Comparison of ENCODE assay signal across 8 cellular contexts in the genomic region with DNA sequence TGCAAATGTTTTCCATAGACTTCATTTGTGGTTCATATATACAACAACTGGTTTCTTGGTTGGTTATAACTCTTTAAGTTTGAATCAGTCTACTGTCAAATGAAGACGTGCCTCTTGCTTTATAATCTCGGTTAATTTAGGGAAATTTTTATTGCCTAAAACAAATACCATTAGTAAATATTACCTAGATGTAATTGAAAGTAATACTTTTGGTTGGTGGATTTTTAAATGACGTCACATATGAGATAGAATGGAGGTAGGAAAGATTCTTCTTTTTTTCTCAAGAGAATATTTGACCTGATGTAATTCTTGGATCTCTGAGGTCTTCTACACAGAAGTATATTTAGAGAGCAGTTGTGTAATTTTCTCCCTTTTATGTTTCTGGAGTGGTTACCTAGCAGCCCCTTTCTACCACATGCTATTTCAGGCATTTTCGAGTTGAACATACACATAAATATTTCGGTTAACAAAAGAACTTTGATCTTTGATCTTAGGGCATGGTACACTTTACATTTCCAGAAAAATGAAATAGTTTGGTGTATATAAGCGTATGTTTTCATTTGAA. TPM values are rescaled to one million over a fixed set of nuclear protein-coding genes. Genes with fewer than 3 reads are reported as not detected.
DNase-seq lines count a peak whose midpoint lies in the region; ATAC-seq, FAIRE-seq and TF ChIP-seq lines count a peak whose summit lies in the region.

No MANE protein-coding gene starts in this region.

- 3 to 4% methylated on average over 6 of the region's 6 CpGs for WGBS in pancreas, 2 donors

- H3K9me3 ChIP-seq in pancreas, result no peaks in the 10 kb centered on the region

- no peaks in the 10 kb centered on the region for H3K36me3 ChIP-seq in pancreas

- peaks cover 2 to 14% (median 6%) of the 10 kb centered on the region in 3 donors for H3K4me1 ChIP-seq in pancreas

- H3K27ac ChIP-seq in epithelial cell of prostate (peak overlapping the region; percentile 92), pancreas (peak overlapping the region; percentile 2 to 98 (median 82))

- H3K4me3 ChIP-seq in pancreas, result peak overlapping the region; percentile 27 to 66 (median 60)

- FAIRE-seq in pancreas (lab: Jason Lieb, UNC), result no peak

- intact Hi-C loops in pancreas (cut with DNase I), result loop anchor here in 1 of 3 donors (5.0 kb wide), 1 partner anchor 115 kb away; no protein-coding TSS in a partner anchor

- no peaks in the 10 kb centered on the region for H3K27me3 ChIP-seq in pancreas

- peak; percentile 34 for ATAC-seq in GM18861 (IDR thresholded peaks at IDR 0.05; ENCODE audit: unreplicated experiment)
- peak; percentile 43 for ATAC-seq in HG03196 (IDR thresholded peaks at IDR 0.05; ENCODE audit: unreplicated experiment)
- ATAC-seq in pancreas, result peak in 2 of 4 donors; percentile 1 to 4

- no peak for TF ChIP-seq CTCF in pancreas (IDR thresholded peaks at IDR 0.05)

- DNase-seq in CD1c-positive myeloid dendritic cell (ENCODE audit: extremely low spot score) (peak; percentile 65), SKM-1 treated with dmso at 0.1 percent for 144 hours (lab: John Stamatoyannopoulos, UW; ENCODE audit: unreplicated experiment) (peak; percentile 56), epithelial cell of prostate (ENCODE audit: low read depth, low spot score) (no peak), pancreas (no peak), KG1 (lab: John Stamatoyannopoulos, UW) (no peak), NCI-H1048 (lab: John Stamatoyannopoulos, UW) (no peak)

RNA-seq across cellular contexts. Expression of a gene that starts 1.7 kb away (rescaled TPM):
- 10 to 100 TPM; 24.0 to 54.1 (median 30.3) TPM for total RNA-seq in pancreas
- 1 to 10 TPM; 5.7 to 5.9 TPM for polyA plus RNA-seq in pancreas

Comparison
In these comparisons a context has a peak if more than half of its experiments do, and no peak if none do; other contexts are left out.
1. DNase-seq: peak in CD1c-positive myeloid dendritic cell (single experiment) and SKM-1 treated with dmso at 0.1 percent for 144 hours (single experiment); none in epithelial cell of prostate (single experiment), pancreas (0 of 6), KG1 (single experiment) and NCI-H1048 (single experiment).